8 cellular contexts compared by ENCODE assay signal in genomic region chr1:32200226-32201010, GRCh38. TPM values are rescaled to one million over a fixed set of nuclear protein-coding genes. Genes with fewer than 3 reads are reported as not detected.
DNase-seq lines count a peak whose midpoint lies in the region; ATAC-seq and TF ChIP-seq lines count a peak whose summit lies in the region.

TSS of gene CCDC28B (plus strand) at chr1:32200595. CDS start at chr1:32201936, 1,341 bp downstream.

- TF ChIP-seq POLR2A in body of pancreas (IDR thresholded peaks at IDR 0.05) = peak in 1 of 3 donors; percentile 9

- no peak for TF ChIP-seq CTCF in body of pancreas (IDR thresholded peaks at IDR 0.05)

- peak within 1 kb of the TSS; percentile 52 to 56 for H3K4me3 ChIP-seq in body of pancreas
- peak within 1 kb of the TSS; percentile 74 for H3K4me3 ChIP-seq in rectal smooth muscle tissue (ENCODE audit: low read length)

- H3K9me3 ChIP-seq in body of pancreas = no peaks in the 10 kb centered on the region

- peak; percentile 60 to 79 (median 72) for DNase-seq in NCI-H1417 (lab: John Stamatoyannopoulos, UW)
- DNase-seq in NCI-H1417 treated with DMSO at 0.1 percent for 48 hours (lab: John Stamatoyannopoulos, UW) = no peak
- peak; percentile 56 for DNase-seq in NCI-H1436 (lab: John Stamatoyannopoulos, UW)
- DNase-seq in T1000 (lab: John Stamatoyannopoulos, UW) = peak; percentile 56
- DNase-seq in body of pancreas = peak; percentile 52 to 62 (median 54)
- peak; percentile 48 to 65 for DNase-seq in hippocampal formation (lab: John Stamatoyannopoulos, UW)

- H3K27ac ChIP-seq in body of pancreas (peak within 1 kb of the TSS; percentile 72 to 77 (median 74)), rectal smooth muscle tissue (ENCODE audit: low read depth, low read length) (peak within 1 kb of the TSS; percentile 91)

- H3K27me3 ChIP-seq in body of pancreas (no peaks in the 10 kb centered on the region), rectal smooth muscle tissue (ENCODE audit: control insufficient read depth, insufficient read depth, low read length) (no peaks in the 10 kb centered on the region)

- intact Hi-C loops in body of pancreas (cut with DNase I) = no loop called here

- ATAC-seq in body of pancreas = peak; percentile 29
- no peak for ATAC-seq in HG03521 (IDR thresholded peaks at IDR 0.05; ENCODE audit: unreplicated experiment)

- peaks cover 31% of the 10 kb centered on the region for H3K4me1 ChIP-seq in body of pancreas
- H3K4me1 ChIP-seq in rectal smooth muscle tissue (ENCODE audit: control insufficient read depth, insufficient read depth, low read length) = peaks cover 21% of the 10 kb centered on the region

- peaks cover 5 to 7% of the 10 kb centered on the region in 2 donors for H3K36me3 ChIP-seq in body of pancreas (replicated peaks in 1 of 2; ENCODE audit: insufficient read depth in 1 of 2, low read depth in 2 of 2)
- peaks cover 9% of the 10 kb centered on the region for H3K36me3 ChIP-seq in rectal smooth muscle tissue (ENCODE audit: control insufficient read depth, insufficient read depth, low read length)

- H3K9ac ChIP-seq in rectal smooth muscle tissue (ENCODE audit: low read length) = peak within 1 kb of the TSS; percentile 53

- 0 to 1% methylated on average over 28 to 29 of the region's 34 CpGs for WGBS in body of pancreas, 2 donors

RNA-seq across cellular contexts. Expression of gene CCDC28B, which starts in this region (rescaled TPM):
- 1 to 10 TPM; 2.9 to 3.6 TPM for total RNA-seq in body of pancreas
